ENCODE assay signal across 8 cellular contexts in the genomic region with DNA sequence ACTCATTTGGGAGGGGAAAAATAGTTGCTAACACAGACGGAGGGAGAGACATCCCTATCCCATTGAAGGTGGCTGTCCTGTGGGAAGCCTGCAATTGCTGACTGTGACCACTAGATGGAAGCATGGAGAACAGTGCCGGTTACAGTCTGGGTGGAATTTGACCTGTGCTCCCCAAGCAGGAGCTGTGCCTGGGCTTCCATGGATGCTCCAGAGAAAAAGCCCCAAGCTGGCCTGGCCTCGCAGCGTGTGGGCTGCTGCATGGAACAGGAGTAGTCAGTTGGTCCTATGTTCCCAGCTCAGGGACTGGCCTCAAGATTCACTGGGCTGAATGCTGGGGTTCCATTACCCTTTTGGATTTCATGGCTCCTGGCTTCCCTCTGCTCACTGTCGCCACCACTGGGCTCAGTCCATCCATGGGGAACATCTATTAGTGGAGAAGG.
DNase-seq lines count a peak whose midpoint lies in the region; FAIRE-seq and TF ChIP-seq lines count a peak whose summit lies in the region.

No MANE protein-coding gene starts in this region.

- peak; percentile 37 to 80 (median 78) for TF ChIP-seq CTCF in ascending aorta (IDR thresholded peaks at IDR 0.05)

- DNase-seq in ELF-1 (ENCODE audit: low read depth, low spot score) (peak; percentile 82), HTR-8/SVneo (ENCODE audit: insufficient read length, low spot score) (peak; percentile 79), RPMI8226 (peak; percentile 44), ascending aorta (ENCODE audit: low spot score in 2 of 2) (no peak), iPS DF 19.7 (ENCODE audit: low read depth, low spot score) (peak; percentile 42), cerebellar nuclear complex (lab: John Stamatoyannopoulos, UW) (no peak), mesenteric fat pad (ENCODE audit: low spot score) (no peak)
- peak; percentile 39 for DNase-seq in stimulated activated CD4-positive, alpha-beta T cell treated with anti-CD3 and anti-CD28 coated beads, Interleukin-15, amount 100 ng/mL, for 24 hours

- H3K27me3 ChIP-seq in ascending aorta = no peaks in the 10 kb centered on the region

- intact Hi-C loops in ascending aorta (cut with DNase I) = loop anchor here (10.0 kb wide), 1 partner anchor 1450 kb away; the partner anchor contains the start of gene PTPRT

- no peaks in the 10 kb centered on the region for H3K36me3 ChIP-seq in ascending aorta

- peak; percentile 69 for FAIRE-seq in HTR-8/SVneo (lab: Jason Lieb, UNC)

- no peaks in the 10 kb centered on the region for H3K4me1 ChIP-seq in ascending aorta

- H3K27ac ChIP-seq in ascending aorta = no peak overlapping the region

- no peaks in the 10 kb centered on the region for H3K9me3 ChIP-seq in ascending aorta

- no peak overlapping the region for H3K4me3 ChIP-seq in ascending aorta

Comparison
In these comparisons a context has a peak if more than half of its experiments do, and no peak if none do; other contexts are left out.
1. DNase-seq: peak in ELF-1 (single experiment), HTR-8/SVneo (single experiment), RPMI8226 (single experiment), iPS DF 19.7 (single experiment) and stimulated activated CD4-positive, alpha-beta T cell treated with anti-CD3 and anti-CD28 coated beads, Interleukin-15, amount 100 ng/mL, for 24 hours (single experiment); none in ascending aorta (0 of 2), cerebellar nuclear complex (0 of 2) and mesenteric fat pad (single experiment).